ENCODE assay signal across 11 cellular contexts in the genomic region with DNA sequence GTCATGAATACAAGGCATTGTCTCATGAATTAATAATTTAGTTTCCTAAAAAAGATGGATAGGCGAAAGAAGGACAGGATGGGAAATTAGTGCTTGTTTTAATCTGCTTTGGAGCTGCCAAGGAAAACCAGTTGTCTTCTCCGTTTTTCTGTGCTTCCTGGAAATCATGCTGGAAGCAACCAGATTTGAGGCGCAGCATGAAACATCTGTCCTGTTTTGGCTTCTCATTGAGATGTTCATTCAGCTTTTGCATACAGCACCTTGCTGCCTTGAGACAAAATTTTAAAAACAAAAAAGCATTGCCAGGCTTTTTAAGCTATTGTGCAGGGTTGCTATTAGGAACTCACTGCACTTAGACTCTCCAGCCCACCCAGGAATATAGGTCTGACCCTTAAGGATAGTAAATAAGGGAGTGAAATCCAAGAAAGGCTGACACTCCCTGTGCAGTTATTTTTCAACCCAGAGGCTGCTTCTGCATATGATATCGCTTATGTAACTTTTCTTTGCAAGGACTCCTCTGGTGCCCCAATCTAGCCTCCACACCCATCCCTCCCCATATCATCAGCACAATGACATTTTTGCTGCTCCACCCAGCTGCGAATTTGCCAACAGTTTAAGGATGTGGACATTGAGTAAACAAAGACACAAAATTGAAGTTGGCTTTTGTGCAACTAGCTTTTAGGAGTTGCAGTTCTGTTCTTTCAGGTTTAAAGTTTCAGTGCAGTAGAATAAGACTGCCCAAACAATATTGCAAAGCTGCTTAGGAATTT. TPM values are rescaled to one million over a fixed set of nuclear protein-coding genes. Genes with fewer than 3 reads are reported as not detected.
A peak's percentile ranks its signal among the peaks of the same experiment; 100 is the strongest.
DNase-seq lines count a peak whose midpoint lies in the region; TF ChIP-seq lines count a peak whose summit lies in the region.
"Had no signal": no experiment of that assay in that cellular context is flagged by ENCODE, and none has a peak within 500 bp of the region (broad histone marks: within the 10 kb centered on the region; RNA-seq: fewer than 3 reads in every experiment).

No MANE protein-coding gene starts in this region.

- H3K36me3 ChIP-seq in HEK293 (ENCODE audit: control insufficient read depth in 2 of 2, insufficient read depth in 1 of 2, low read length in 2 of 2) = no peaks in the 10 kb centered on the region
- H3K36me3 ChIP-seq in neutrophil = no peaks in the 10 kb centered on the region

- H3K27me3 ChIP-seq in neutrophil = no peaks in the 10 kb centered on the region

- H3K4me1 ChIP-seq in HEK293 (ENCODE audit: control insufficient read depth, insufficient read depth, low read length) = no peaks in the 10 kb centered on the region
- H3K4me1 ChIP-seq in neutrophil (ENCODE audit: control insufficient read depth in 1 of 2, insufficient read depth in 1 of 2, low read depth in 1 of 2, low read length in 1 of 2) = peaks cover 81 to 93% of the 10 kb centered on the region in 2 experiments

- H3K9me3 ChIP-seq in HEK293 (ENCODE audit: control insufficient read depth, insufficient read depth, low read depth, low read length) (no peaks in the 10 kb centered on the region), neutrophil (no peaks in the 10 kb centered on the region)

- POLR2A ChIA-PET in HEK293 (lab: Yijun Ruan, JAX) = no interaction called here

- DNase-seq in NOMO-1 treated with DMSO at 0.1 percent for 48 hours (lab: John Stamatoyannopoulos, UW; ENCODE audit: unreplicated experiment) (peak; percentile 65), erythroblast (lab: John Stamatoyannopoulos, UW) (peak; percentile 88 to 94), caudate nucleus (lab: John Stamatoyannopoulos, UW) (no peak), H4 (ENCODE audit: low spot score) (no peak), NCI-H524 (lab: John Stamatoyannopoulos, UW) (no peak)
- DNase-seq in activated effector memory CD4-positive, alpha-beta T cell treated with Interleukin-2 at 50 U/mL for 16 hours = no peak
- DNase-seq: activated CD4-positive, CD25-positive, alpha-beta regulatory T cell; activated T-cell treated with anti-CD3 and anti-CD28 coated beads, Interleukin-2, amount 50 U/mL, for 4 hours; endodermal cell had no signal

- CTCF ChIA-PET in HEK293 (lab: Yijun Ruan, JAX) = no interaction called here

- TF ChIP-seq POLR2A in erythroblast (IDR thresholded peaks at IDR 0.05; ENCODE audit: low read length) = peak; percentile 20

- TF ChIP-seq CTCF in HEK293 (tag by site-specific recombination; IDR thresholded peaks at IDR 0.05) (no peak), neutrophil (IDR thresholded peaks at IDR 0.05) (no peak)

- H3K27ac ChIP-seq in HEK293 (ENCODE audit: extremely low read depth, low read depth, low read length) = no peak overlapping the region
- H3K27ac ChIP-seq in neutrophil = peak overlapping the region; percentile 71
- H3K27ac ChIP-seq in caudate nucleus (ENCODE audit: low read depth, low read length) = no peak overlapping the region

- no peak overlapping the region for H3K4me3 ChIP-seq in HEK293 (ENCODE audit: low read depth, low read length)
- H3K4me3 ChIP-seq in neutrophil (ENCODE audit: low read depth in 1 of 2, low read length in 1 of 2) = no peak overlapping the region

TF ChIP-seq in HEK293, 187 proteins besides CTCF, POLR2A, EP300 and RAD21:
- TF ChIP-seq, protein P1, sequence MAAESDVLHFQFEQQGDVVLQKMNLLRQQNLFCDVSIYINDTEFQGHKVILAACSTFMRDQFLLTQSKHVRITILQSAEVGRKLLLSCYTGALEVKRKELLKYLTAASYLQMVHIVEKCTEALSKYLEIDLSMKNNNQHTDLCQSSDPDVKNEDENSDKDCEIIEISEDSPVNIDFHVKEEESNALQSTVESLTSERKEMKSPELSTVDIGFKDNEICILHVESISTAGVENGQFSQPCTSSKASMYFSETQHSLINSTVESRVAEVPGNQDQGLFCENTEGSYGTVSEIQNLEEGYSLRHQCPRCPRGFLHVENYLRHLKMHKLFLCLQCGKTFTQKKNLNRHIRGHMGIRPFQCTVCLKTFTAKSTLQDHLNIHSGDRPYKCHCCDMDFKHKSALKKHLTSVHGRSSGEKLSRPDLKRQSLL (tag by site-specific recombination; IDR thresholded peaks at IDR 0.05) = no peak
- TF ChIP-seq, protein P2, sequence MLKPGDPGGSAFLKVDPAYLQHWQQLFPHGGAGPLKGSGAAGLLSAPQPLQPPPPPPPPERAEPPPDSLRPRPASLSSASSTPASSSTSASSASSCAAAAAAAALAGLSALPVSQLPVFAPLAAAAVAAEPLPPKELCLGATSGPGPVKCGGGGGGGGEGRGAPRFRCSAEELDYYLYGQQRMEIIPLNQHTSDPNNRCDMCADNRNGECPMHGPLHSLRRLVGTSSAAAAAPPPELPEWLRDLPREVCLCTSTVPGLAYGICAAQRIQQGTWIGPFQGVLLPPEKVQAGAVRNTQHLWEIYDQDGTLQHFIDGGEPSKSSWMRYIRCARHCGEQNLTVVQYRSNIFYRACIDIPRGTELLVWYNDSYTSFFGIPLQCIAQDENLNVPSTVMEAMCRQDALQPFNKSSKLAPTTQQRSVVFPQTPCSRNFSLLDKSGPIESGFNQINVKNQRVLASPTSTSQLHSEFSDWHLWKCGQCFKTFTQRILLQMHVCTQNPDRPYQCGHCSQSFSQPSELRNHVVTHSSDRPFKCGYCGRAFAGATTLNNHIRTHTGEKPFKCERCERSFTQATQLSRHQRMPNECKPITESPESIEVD (tag by site-specific recombination; IDR thresholded peaks at IDR 0.05) = no peak
- TF ChIP-seq KLF1 (tag by site-specific recombination; IDR thresholded peaks at IDR 0.05) = peak; percentile 65
- TF ChIP-seq, protein P3, sequence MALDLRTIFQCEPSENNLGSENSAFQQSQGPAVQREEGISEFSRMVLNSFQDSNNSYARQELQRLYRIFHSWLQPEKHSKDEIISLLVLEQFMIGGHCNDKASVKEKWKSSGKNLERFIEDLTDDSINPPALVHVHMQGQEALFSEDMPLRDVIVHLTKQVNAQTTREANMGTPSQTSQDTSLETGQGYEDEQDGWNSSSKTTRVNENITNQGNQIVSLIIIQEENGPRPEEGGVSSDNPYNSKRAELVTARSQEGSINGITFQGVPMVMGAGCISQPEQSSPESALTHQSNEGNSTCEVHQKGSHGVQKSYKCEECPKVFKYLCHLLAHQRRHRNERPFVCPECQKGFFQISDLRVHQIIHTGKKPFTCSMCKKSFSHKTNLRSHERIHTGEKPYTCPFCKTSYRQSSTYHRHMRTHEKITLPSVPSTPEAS (tag by site-specific recombination; IDR thresholded peaks at IDR 0.05) = no peak

RNA-seq across cellular contexts. Expression of a gene that starts 46.9 kb away (rescaled TPM):
- 8.4 and 13.4 TPM in 2 replicates for total RNA-seq in H4 (2014; rRNA removed; shearing (Covaris generic))

Comparison
In these comparisons a context has a peak if more than half of its experiments do, and no peak if none do; other contexts are left out.
1. DNase-seq: peak in NOMO-1 treated with DMSO at 0.1 percent for 48 hours (single experiment) and erythroblast (2 of 2); none in caudate nucleus (0 of 61), H4 (single experiment), NCI-H524 (0 of 2) and activated effector memory CD4-positive, alpha-beta T cell treated with Interleukin-2 at 50 U/mL for 16 hours (single experiment).